In the genomic region with DNA sequence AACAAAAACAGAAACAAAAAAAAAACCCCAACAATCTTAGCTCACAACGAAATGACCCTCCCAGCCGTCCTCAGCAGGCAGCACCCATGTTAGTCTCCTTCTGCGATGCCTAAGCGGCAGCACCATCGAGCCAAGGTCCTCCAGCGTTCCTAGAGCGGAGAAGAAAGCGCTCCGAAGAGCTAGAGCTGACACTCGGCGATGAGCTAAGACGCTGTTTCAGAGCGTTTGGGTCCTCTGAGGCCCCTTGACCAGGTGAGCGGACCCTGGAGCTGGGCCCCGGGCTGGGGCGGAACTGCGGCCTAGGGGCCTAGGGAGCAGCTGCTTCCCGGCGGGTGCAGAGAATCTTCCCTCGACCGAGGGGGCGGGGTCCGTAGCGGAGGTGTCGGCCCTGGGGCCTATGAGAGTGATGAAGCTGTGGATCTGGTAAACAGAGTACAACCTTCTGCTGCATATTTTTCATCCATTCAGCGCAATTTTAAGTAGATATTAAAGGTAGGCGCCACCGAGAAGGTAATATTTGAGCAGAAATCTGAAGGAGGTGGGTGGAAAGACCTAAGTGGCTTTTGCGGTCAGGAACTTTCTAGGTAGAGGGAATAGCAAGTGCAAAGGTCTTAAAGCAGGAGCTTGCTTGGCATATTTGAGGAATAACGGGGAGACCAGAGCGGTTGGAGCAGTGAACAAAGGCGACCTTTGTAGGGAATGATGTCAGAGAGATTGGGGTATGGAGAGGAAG, we compare ENCODE assay signal across 1 cellular context.
TF ChIP-seq lines count a peak whose summit lies in the region.

Gene ZSCAN26 (plus strand): TSS at position 182 of the 733 bp plus-strand sequence. CDS start 4,777 bp downstream, outside the sequence.

TF ChIP-seq in WTC11, 78 proteins besides CTCF, POLR2A, EP300 and RAD21 (continued from another document):
- TF ChIP-seq PRDM15 (CRISPR knock-in tag; IDR thresholded peaks at IDR 0.05) = no peak
- no peak for TF ChIP-seq CBFB (CRISPR knock-in tag; IDR thresholded peaks at IDR 0.05; ENCODE audit: low read depth)
